In the genomic region with DNA sequence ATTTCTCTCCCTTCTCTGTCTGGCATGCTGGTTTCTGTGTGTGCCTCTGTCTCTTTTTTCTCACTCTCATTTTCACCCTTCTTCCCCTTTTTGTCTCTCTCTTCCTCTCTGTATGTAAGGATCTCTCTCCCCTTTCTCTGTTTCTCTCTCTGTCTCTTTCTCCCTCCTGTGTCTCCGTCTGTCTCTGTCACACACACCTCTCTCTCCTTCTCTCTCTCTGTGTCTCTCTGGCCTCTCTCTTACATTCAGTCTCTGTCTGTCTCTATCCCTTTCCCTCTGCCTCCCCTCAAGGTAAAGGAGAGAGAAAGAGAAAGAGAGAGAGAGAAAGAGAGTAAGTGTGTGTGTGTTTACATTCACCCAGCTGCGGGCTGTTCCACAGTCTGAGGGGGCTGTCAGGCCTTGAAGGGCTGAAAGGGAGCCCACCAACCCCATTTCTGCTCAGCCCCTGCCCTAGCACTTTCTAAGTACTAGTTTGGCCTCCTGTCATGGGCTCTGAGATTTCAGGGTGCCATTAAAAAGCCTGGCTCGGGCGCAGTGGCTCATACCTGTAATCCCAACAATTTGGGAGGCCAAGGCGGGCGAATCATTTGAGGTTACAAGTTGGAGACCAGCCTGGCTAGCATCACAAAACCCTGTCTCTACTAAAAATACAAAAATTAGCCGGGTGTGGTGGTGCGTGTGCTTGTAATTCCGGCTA, we compare ENCODE assay signal across 9 cellular contexts. TPM values are rescaled to one million over a fixed set of nuclear protein-coding genes. Genes with fewer than 3 reads are reported as not detected.
DNase-seq lines count a peak whose midpoint lies in the region; ATAC-seq and TF ChIP-seq lines count a peak whose summit lies in the region.
"Had no signal": no experiment of that assay in that cellular context is flagged by ENCODE, and none has a peak within 500 bp of the region (broad histone marks: within the 10 kb centered on the region; RNA-seq: fewer than 3 reads in every experiment).

No MANE protein-coding gene starts in this region.

- no peaks in the 10 kb centered on the region for H3K9me3 ChIP-seq in gastrocnemius medialis
- H3K9me3 ChIP-seq: heart left ventricle had no signal

- H3K4me3 ChIP-seq in coronary artery (no peak overlapping the region), gastrocnemius medialis (peak overlapping the region; percentile 32 to 44 (median 34))

- ATAC-seq in gastrocnemius medialis (peak; percentile 32 to 34), GM19324 (IDR thresholded peaks at IDR 0.05; ENCODE audit: low FRiP score, unreplicated experiment) (no peak)

- TF ChIP-seq CTCF in coronary artery (IDR thresholded peaks at IDR 0.05) (no peak), gastrocnemius medialis (IDR thresholded peaks at IDR 0.05 in 4 of 5, conservative IDR thresholded peaks at IDR 0.05 in 1 of 5) (no peak)

- peak; percentile 67 for DNase-seq in DMS53 (lab: John Stamatoyannopoulos, UW)
- DNase-seq in DMS53 treated with DMSO at 0.1 percent for 48 hours (lab: John Stamatoyannopoulos, UW; ENCODE audit: unreplicated experiment) = no peak
- peak; percentile 30 for DNase-seq in NAMALWA (ENCODE audit: low spot score)
- peak; percentile 72 for DNase-seq in coronary artery (ENCODE audit: low spot score)
- DNase-seq in gastrocnemius medialis = no peak
- DNase-seq in G401 (ENCODE audit: low spot score) = no peak
- DNase-seq in activated CD8-positive, alpha-beta memory T cell treated with anti-CD3 and anti-CD28 coated beads, Interleukin-2, amount 50 U/mL, for 48 hours = no peak
- DNase-seq: heart left ventricle had no signal

- TF ChIP-seq POLR2A in gastrocnemius medialis (IDR thresholded peaks at IDR 0.05) = no peak

- intact Hi-C loops in gastrocnemius medialis (cut with DNase I; ENCODE audit: low total_unique reads) = loop anchor here (5.0 to 10.0 kb wide), 3 partner anchors 210 to 365 kb away; a partner anchor contains a TSS

- no peaks in the 10 kb centered on the region for H3K36me3 ChIP-seq in gastrocnemius medialis
- H3K36me3 ChIP-seq: heart left ventricle had no signal

- peaks cover 0 to 10% of the 10 kb centered on the region in 2 donors for H3K4me1 ChIP-seq in gastrocnemius medialis

- H3K27me3 ChIP-seq in gastrocnemius medialis = no peaks in the 10 kb centered on the region

- in situ Hi-C loops in gastrocnemius medialis (cut with MboI; ENCODE audit: low sequenced_read_pairs in 4 of 4) = no loop called here
- in situ Hi-C loops in G401 (cut with HindIII; ENCODE audit: low sequenced_read_pairs) = no loop called here

- H3K27ac ChIP-seq in coronary artery (peak overlapping the region; percentile 65), gastrocnemius medialis (peak overlapping the region; percentile 82 to 86 (median 84))

RNA-seq across cellular contexts. Expression of a gene that starts 9.6 kb away (rescaled TPM):
- total RNA-seq in gastrocnemius medialis = 100 to 1,000 TPM in 1 of 4 donors, 10 to 100 TPM in 3; 46.7 to 161 (median 78.6) TPM
- 21.7 and 32.0 TPM in 2 replicates for total RNA-seq in G401 (2014; rRNA removed; shearing (Covaris generic))

RNA-seq across cellular contexts. Expression of a gene that starts 21.4 kb away (rescaled TPM):
- 10 to 100 TPM in 2 of 4 donors, 1 to 10 TPM in 2; 3.0 to 13.0 (median 7.4) TPM for total RNA-seq in gastrocnemius medialis
- total RNA-seq in G401 (2014; rRNA removed; shearing (Covaris generic)) = 1.5 and 4.7 TPM in 2 replicates

RNA-seq across cellular contexts. Expression of a gene that starts 24.0 kb away (rescaled TPM):
- under 1 TPM in 3 of 4 donors, not detected in 1; 0.07 to 0.31 (median 0.10) TPM for total RNA-seq in gastrocnemius medialis
- not detected in 2 replicates for total RNA-seq in G401 (2014; rRNA removed; shearing (Covaris generic))

Comparison
In these comparisons a context has a peak if more than half of its experiments do, and no peak if none do; other contexts are left out.
1. DNase-seq: peak in DMS53 (single experiment), NAMALWA (single experiment) and coronary artery (single experiment); none in DMS53 treated with DMSO at 0.1 percent for 48 hours (single experiment), gastrocnemius medialis (0 of 2), G401 (single experiment) and activated CD8-positive, alpha-beta memory T cell treated with anti-CD3 and anti-CD28 coated beads, Interleukin-2, amount 50 U/mL, for 48 hours (single experiment).